Comparison of ENCODE assay signal across 7 cellular contexts in the genomic region with DNA sequence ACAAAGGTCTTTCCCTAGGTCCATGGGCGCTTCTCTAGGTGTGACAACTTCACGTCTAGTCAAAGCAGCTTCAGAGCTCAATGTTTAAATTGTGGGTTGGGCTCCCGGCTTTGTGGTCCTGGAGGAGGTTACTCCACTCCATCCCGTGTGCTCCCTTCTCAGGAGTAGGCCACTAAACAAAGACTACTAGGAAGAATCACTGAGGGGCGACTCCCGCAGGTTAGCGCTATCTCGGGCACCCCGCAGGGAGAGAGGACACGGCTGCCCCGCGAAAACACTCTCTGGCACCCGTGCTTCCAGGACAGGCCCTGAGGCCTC. TPM values are rescaled to one million over a fixed set of nuclear protein-coding genes. Genes with fewer than 3 reads are reported as not detected.
DNase-seq lines count a peak whose midpoint lies in the region; ATAC-seq and TF ChIP-seq lines count a peak whose summit lies in the region.

No MANE protein-coding gene starts in this region.

- no peaks in the 10 kb centered on the region for H3K27me3 ChIP-seq in ovary

- DNase-seq in ELF-1 (ENCODE audit: low read depth, low spot score), result peak; percentile 38
- no peak for DNase-seq in T-helper 2 cell treated with Interferon-gamma antibody and Interleukin-4, amounts not matched to agents 5 μg/mL and 100 μg/mL, for 36 hours (ENCODE audit: low spot score)
- peak; percentile 20 for DNase-seq in fibroblast of peridontal ligament (ENCODE audit: extremely low read depth)
- DNase-seq in ovary, result no peak
- no peak for DNase-seq in SIG-M5 (lab: John Stamatoyannopoulos, UW)
- no peak for DNase-seq in cortex of kidney (lab: John Stamatoyannopoulos, UW)

- intact Hi-C loops in ovary (cut with DNase I), result loop anchor here in 3 of 4 donors (2.0 to 5.0 kb wide), 4 partner anchors 40 to 1365 kb away; a partner anchor contains a TSS

- TF ChIP-seq EP300 in ovary (IDR thresholded peaks at IDR 0.05), result no peak

- H3K9me3 ChIP-seq in ovary, result no peaks in the 10 kb centered on the region

- H3K36me3 ChIP-seq in ovary, result no peaks in the 10 kb centered on the region

- no peak for TF ChIP-seq CTCF in ovary (IDR thresholded peaks at IDR 0.05)

- peak overlapping the region; percentile 90 for H3K27ac Mint-ChIP-seq in T-helper 2 cell treated with Interferon-gamma antibody and Interleukin-4, amounts not matched to agents 5 μg/mL and 100 μg/mL, for 36 hours

- TF ChIP-seq POLR2A in ovary (IDR thresholded peaks at IDR 0.05), result no peak

- no peaks in the 10 kb centered on the region for H3K9me3 Mint-ChIP-seq in T-helper 2 cell treated with Interferon-gamma antibody and Interleukin-4, amounts not matched to agents 5 μg/mL and 100 μg/mL, for 36 hours

- peak overlapping the region; percentile 93 for H3K4me3 Mint-ChIP-seq in T-helper 2 cell treated with Interferon-gamma antibody and Interleukin-4, amounts not matched to agents 5 μg/mL and 100 μg/mL, for 36 hours

- peak overlapping the region; percentile 92 to 96 for H3K27ac ChIP-seq in ovary

- peaks cover 3% of the 10 kb centered on the region for H3K27me3 Mint-ChIP-seq in T-helper 2 cell treated with Interferon-gamma antibody and Interleukin-4, amounts not matched to agents 5 μg/mL and 100 μg/mL, for 36 hours (ENCODE audit: low read depth)

- peak; percentile 20 for ATAC-seq in HG02642 (IDR thresholded peaks at IDR 0.05; ENCODE audit: poor library complexity, unreplicated experiment)

- 2 to 3% (median 3%) methylated on average over 13 of the region's 13 CpGs for WGBS in ovary, 3 donors

- H3K36me3 Mint-ChIP-seq in T-helper 2 cell treated with Interferon-gamma antibody and Interleukin-4, amounts not matched to agents 5 μg/mL and 100 μg/mL, for 36 hours (ENCODE audit: low read depth), result peaks cover 9% of the 10 kb centered on the region

- peaks cover 6% of the 10 kb centered on the region for H3K4me1 ChIP-seq in ovary (ENCODE audit: insufficient read depth)

- H3K4me1 Mint-ChIP-seq in T-helper 2 cell treated with Interferon-gamma antibody and Interleukin-4, amounts not matched to agents 5 μg/mL and 100 μg/mL, for 36 hours (ENCODE audit: low read depth), result peaks cover 29% of the 10 kb centered on the region

- H3K4me3 ChIP-seq in ovary, result peak overlapping the region; percentile 76

RNA-seq across cellular contexts. Expression of a gene that starts 0.5 kb away (rescaled TPM):
- total RNA-seq in ovary, result 10 to 100 TPM; 44.5 to 97.4 (median 70.0) TPM
- 10 to 100 TPM; 51.5 to 73.3 TPM for polyA plus RNA-seq in ovary

RNA-seq across cellular contexts. Expression of a gene that starts 40.9 kb away (rescaled TPM):
- 100 to 1,000 TPM; 128 to 385 (median 291) TPM for total RNA-seq in ovary
- 100 to 1,000 TPM; 135 to 692 TPM for polyA plus RNA-seq in ovary

RNA-seq across cellular contexts. Expression of a gene that starts 48.1 kb away (rescaled TPM):
- 1 to 10 TPM; 3.4 to 8.5 (median 4.7) TPM for total RNA-seq in ovary
- polyA plus RNA-seq in ovary, result 1 to 10 TPM; 3.2 to 7.1 TPM

Comparison
In these comparisons a context has a peak if more than half of its experiments do, and no peak if none do; other contexts are left out.
1. DNase-seq: peak in ELF-1 (single experiment) and fibroblast of peridontal ligament (single experiment); none in T-helper 2 cell treated with Interferon-gamma antibody and Interleukin-4, amounts not matched to agents 5 μg/mL and 100 μg/mL, for 36 hours (single experiment), ovary (0 of 5), SIG-M5 (single experiment) and cortex of kidney (single experiment).